29 cellular contexts compared by ENCODE assay signal in genomic region chr6:164274510-164274909, GRCh38.
"Had no signal": no experiment of that assay in that cellular context is flagged by ENCODE, and none has a peak within 500 bp of the region (broad histone marks: within the 10 kb centered on the region; RNA-seq: fewer than 3 reads in every experiment).

No MANE protein-coding gene starts in this region.

- DNase-seq: activated B cell treated with CpG ODN at 0.5 μM for 24 hours; activated CD4-positive, alpha-beta memory T cell treated with anti-CD3 and anti-CD28 coated beads, Interleukin-2, amount 10 ng/mL, durations not matched to agents 7 days and 5 days; activated CD4-positive, alpha-beta T cell treated with anti-CD3 and anti-CD28 coated beads for 1 hour; activated CD4-positive, alpha-beta T cell treated with anti-CD3 and anti-CD28 coated beads for 36 hours; activated CD4-positive, alpha-beta T cell treated with anti-CD3 and anti-CD28 coated beads for 48 hours; activated CD4-positive, alpha-beta T cell treated with anti-CD3 and anti-CD28 coated beads, Interleukin-2, amount 10 ng/mL, durations not matched to agents 7 days and 5 days; activated CD4-positive, alpha-beta T cell treated with anti-CD3 and anti-CD28 coated beads, Interleukin-2, amount 50 U/mL, for 48 hours; activated CD8-positive, alpha-beta memory T cell treated with anti-CD3 and anti-CD28 coated beads for 24 hours; activated CD8-positive, alpha-beta memory T cell treated with anti-CD3 and anti-CD28 coated beads, Interleukin-2, amount 10 ng/mL, durations not matched to agents 7 days and 5 days; activated CD8-positive, alpha-beta memory T cell treated with anti-CD3 and anti-CD28 coated beads, Interleukin-2, amount 50 U/mL, for 48 hours; activated CD8-positive, alpha-beta T cell treated with anti-CD3 and anti-CD28 coated beads, Interleukin-2, amount 10 ng/mL, durations not matched to agents 7 days and 5 days; activated effector memory CD4-positive, alpha-beta T cell treated with Interleukin-2 at 50 U/mL for 16 hours; activated gamma-delta T cell; activated naive CD4-positive, alpha-beta T cell treated with anti-CD3 and anti-CD28 coated beads, Interleukin-2, amount 10 ng/mL, durations not matched to agents 7 days and 5 days; activated naive CD4-positive, alpha-beta T cell treated with Interleukin-2 at 50 U/mL for 16 hours; activated naive CD8-positive, alpha-beta T cell treated with anti-CD3 and anti-CD28 coated beads, Interleukin-2, amount 10 ng/mL, durations not matched to agents 7 days and 5 days; activated naive CD8-positive, alpha-beta T cell treated with anti-CD3 and anti-CD28 coated beads, Interleukin-2, amount 50 U/mL, for 24 hours; activated T-cell treated with anti-CD3 and anti-CD28 coated beads, Interleukin-2, amount 50 U/mL, for 24 hours; activated T-cell treated with anti-CD3 and anti-CD28 coated beads, Interleukin-2, amount 50 U/mL, for 48 hours; amygdala; anterior cingulate cortex; cerebellar nuclear complex; T-helper 2 cell; T-helper 9 cell had no signal

- H3K27ac ChIP-seq: ascending aorta, cardiac muscle cell, VCaP had no signal

- ATAC-seq: activated CD4-positive, alpha-beta T cell treated with anti-CD3 and anti-CD28 coated beads for 36 hours; activated CD8-positive, alpha-beta memory T cell treated with anti-CD3 and anti-CD28 coated beads, Interleukin-2, amount 10 ng/mL, durations not matched to agents 7 days and 5 days; activated CD8-positive, alpha-beta T cell treated with anti-CD3 and anti-CD28 coated beads, Interleukin-2, amount 10 ng/mL, durations not matched to agents 7 days and 5 days; activated naive CD8-positive, alpha-beta T cell treated with anti-CD3 and anti-CD28 coated beads, Interleukin-2, amount 50 U/mL, for 24 hours had no signal

- H3K4me3 ChIP-seq: ascending aorta, cardiac muscle cell had no signal

- H3K4me1 ChIP-seq: ascending aorta had no signal

- H3K9me3 ChIP-seq: ascending aorta had no signal

- H3K36me3 ChIP-seq: ascending aorta, cardiac muscle cell had no signal

- H3K27me3 ChIP-seq: ascending aorta, cardiac muscle cell had no signal

- FAIRE-seq: bronchial epithelial cell, TTC549 had no signal
